ENCODE assay signal across 1 cellular context in genomic region chr12:116737774-116738657, GRCh38.
A peak's percentile ranks its signal among the peaks of the same experiment; 100 is the strongest.
TF ChIP-seq lines count a peak whose summit lies in the region.

A gene with protein sequence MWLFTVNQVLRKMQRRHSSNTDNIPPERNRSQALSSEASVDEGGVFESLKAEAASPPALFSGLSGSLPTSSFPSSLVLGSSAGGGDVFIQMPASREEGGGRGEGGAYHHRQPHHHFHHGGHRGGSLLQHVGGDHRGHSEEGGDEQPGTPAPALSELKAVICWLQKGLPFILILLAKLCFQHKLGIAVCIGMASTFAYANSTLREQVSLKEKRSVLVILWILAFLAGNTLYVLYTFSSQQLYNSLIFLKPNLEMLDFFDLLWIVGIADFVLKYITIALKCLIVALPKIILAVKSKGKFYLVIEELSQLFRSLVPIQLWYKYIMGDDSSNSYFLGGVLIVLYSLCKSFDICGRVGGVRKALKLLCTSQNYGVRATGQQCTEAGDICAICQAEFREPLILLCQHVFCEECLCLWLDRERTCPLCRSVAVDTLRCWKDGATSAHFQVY (plus strand): TSS chr12:116738315. CDS start chr12:116740498, 2,183 bp downstream.
Gene SPRING1, minus strand, starts transcription at chr12:116738069. Its CDS starts 169 bp downstream, at chr12:116737900.

TF ChIP-seq in HepG2, 621 proteins besides CTCF, POLR2A, EP300 and RAD21 (continued from another document and continues in another):
- TF ChIP-seq, protein P1, sequence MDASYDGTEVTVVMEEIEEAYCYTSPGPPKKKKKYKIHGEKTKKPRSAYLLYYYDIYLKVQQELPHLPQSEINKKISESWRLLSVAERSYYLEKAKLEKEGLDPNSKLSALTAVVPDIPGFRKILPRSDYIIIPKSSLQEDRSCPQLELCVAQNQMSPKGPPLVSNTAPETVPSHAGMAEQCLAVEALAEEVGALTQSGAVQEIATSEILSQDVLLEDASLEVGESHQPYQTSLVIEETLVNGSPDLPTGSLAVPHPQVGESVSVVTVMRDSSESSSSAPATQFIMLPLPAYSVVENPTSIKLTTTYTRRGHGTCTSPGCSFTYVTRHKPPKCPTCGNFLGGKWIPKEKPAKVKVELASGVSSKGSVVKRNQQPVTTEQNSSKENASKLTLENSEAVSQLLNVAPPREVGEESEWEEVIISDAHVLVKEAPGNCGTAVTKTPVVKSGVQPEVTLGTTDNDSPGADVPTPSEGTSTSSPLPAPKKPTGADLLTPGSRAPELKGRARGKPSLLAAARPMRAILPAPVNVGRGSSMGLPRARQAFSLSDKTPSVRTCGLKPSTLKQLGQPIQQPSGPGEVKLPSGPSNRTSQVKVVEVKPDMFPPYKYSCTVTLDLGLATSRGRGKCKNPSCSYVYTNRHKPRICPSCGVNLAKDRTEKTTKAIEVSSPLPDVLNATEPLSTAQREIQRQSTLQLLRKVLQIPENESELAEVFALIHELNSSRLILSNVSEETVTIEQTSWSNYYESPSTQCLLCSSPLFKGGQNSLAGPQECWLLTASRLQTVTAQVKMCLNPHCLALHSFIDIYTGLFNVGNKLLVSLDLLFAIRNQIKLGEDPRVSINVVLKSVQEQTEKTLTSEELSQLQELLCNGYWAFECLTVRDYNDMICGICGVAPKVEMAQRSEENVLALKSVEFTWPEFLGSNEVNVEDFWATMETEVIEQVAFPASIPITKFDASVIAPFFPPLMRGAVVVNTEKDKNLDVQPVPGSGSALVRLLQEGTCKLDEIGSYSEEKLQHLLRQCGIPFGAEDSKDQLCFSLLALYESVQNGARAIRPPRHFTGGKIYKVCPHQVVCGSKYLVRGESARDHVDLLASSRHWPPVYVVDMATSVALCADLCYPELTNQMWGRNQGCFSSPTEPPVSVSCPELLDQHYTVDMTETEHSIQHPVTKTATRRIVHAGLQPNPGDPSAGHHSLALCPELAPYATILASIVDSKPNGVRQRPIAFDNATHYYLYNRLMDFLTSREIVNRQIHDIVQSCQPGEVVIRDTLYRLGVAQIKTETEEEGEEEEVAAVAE (CRISPR knock-in tag; IDR thresholded peaks at IDR 0.05; ENCODE audit: borderline replicate concordance): peak; percentile 24; the same call in 1 of the 2 replicates
- no peak for TF ChIP-seq PAF1 (CRISPR knock-in tag; IDR thresholded peaks at IDR 0.05)
- peak; percentile 72; the same call in 1 of the 2 replicates for TF ChIP-seq BORCS8-MEF2B (CRISPR knock-in tag; IDR thresholded peaks at IDR 0.05)
- TF ChIP-seq KMT2A (CRISPR knock-in tag; IDR thresholded peaks at IDR 0.05): peak; percentile 78; the same call in 1 of the 2 replicates
- TF ChIP-seq, protein P2, sequence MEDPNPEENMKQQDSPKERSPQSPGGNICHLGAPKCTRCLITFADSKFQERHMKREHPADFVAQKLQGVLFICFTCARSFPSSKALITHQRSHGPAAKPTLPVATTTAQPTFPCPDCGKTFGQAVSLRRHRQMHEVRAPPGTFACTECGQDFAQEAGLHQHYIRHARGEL (CRISPR knock-in tag; IDR thresholded peaks at IDR 0.05): no peak
- TF ChIP-seq ZNF441 (CRISPR knock-in tag; IDR thresholded peaks at IDR 0.05; ENCODE audit: borderline replicate concordance): peak; percentile 42; the same call in 1 of the 2 replicates
- TF ChIP-seq SALL2 (CRISPR knock-in tag; IDR thresholded peaks at IDR 0.05): peak; percentile 84; the same call in 1 of the 2 replicates
- TF ChIP-seq CREM (IDR thresholded peaks at IDR 0.05): peak; percentile 92
- TF ChIP-seq CREM (CRISPR knock-in tag; IDR thresholded peaks at IDR 0.05): peak; percentile 58; the same call in 1 of the 2 replicates
- TF ChIP-seq SATB2 (CRISPR knock-in tag; IDR thresholded peaks at IDR 0.05): no peak
- no peak for TF ChIP-seq PAX8 (CRISPR knock-in tag; IDR thresholded peaks at IDR 0.05; ENCODE audit: borderline replicate concordance)
- TF ChIP-seq ZNF350 (CRISPR knock-in tag; IDR thresholded peaks at IDR 0.05; ENCODE audit: borderline replicate concordance, low read depth): peak; percentile 78; the same call in 1 of the 2 replicates
- TF ChIP-seq THAP9 (CRISPR knock-in tag; IDR thresholded peaks at IDR 0.05; ENCODE audit: borderline replicate concordance): peak; percentile 51; the same call in 1 of the 2 replicates
- TF ChIP-seq, protein P3, sequence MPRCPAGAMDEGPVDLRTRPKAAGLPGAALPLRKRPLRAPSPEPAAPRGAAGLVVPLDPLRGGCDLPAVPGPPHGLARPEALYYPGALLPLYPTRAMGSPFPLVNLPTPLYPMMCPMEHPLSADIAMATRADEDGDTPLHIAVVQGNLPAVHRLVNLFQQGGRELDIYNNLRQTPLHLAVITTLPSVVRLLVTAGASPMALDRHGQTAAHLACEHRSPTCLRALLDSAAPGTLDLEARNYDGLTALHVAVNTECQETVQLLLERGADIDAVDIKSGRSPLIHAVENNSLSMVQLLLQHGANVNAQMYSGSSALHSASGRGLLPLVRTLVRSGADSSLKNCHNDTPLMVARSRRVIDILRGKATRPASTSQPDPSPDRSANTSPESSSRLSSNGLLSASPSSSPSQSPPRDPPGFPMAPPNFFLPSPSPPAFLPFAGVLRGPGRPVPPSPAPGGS (CRISPR knock-in tag; IDR thresholded peaks at IDR 0.05): peak; percentile 73; the same call in 1 of the 2 replicates
- TF ChIP-seq GATAD1 (CRISPR knock-in tag; IDR thresholded peaks at IDR 0.05): peak; percentile 89
- TF ChIP-seq MAZ (IDR thresholded peaks at IDR 0.05; ENCODE audit: borderline replicate concordance, low read depth, low read length): peak; percentile 66
- TF ChIP-seq MAZ (CRISPR knock-in tag; IDR thresholded peaks at IDR 0.05; ENCODE audit: low read depth): peak; percentile 66; the same call in 1 of the 2 replicates
- TF ChIP-seq KLF12 (CRISPR knock-in tag; IDR thresholded peaks at IDR 0.05; ENCODE audit: borderline replicate concordance): no peak
- TF ChIP-seq ZNF431 (CRISPR knock-in tag; IDR thresholded peaks at IDR 0.05; ENCODE audit: borderline replicate concordance, low read depth): 0 out of 2 replicates have a peak, but pooled peaks have one; percentile 59
- peak; percentile 97; the same call in 1 of the 2 replicates for TF ChIP-seq RFXAP (CRISPR knock-in tag; IDR thresholded peaks at IDR 0.05; ENCODE audit: borderline replicate concordance)
- peak; percentile 100 for TF ChIP-seq ZMYM4 (CRISPR knock-in tag; IDR thresholded peaks at IDR 0.05)
- TF ChIP-seq, protein P4, sequence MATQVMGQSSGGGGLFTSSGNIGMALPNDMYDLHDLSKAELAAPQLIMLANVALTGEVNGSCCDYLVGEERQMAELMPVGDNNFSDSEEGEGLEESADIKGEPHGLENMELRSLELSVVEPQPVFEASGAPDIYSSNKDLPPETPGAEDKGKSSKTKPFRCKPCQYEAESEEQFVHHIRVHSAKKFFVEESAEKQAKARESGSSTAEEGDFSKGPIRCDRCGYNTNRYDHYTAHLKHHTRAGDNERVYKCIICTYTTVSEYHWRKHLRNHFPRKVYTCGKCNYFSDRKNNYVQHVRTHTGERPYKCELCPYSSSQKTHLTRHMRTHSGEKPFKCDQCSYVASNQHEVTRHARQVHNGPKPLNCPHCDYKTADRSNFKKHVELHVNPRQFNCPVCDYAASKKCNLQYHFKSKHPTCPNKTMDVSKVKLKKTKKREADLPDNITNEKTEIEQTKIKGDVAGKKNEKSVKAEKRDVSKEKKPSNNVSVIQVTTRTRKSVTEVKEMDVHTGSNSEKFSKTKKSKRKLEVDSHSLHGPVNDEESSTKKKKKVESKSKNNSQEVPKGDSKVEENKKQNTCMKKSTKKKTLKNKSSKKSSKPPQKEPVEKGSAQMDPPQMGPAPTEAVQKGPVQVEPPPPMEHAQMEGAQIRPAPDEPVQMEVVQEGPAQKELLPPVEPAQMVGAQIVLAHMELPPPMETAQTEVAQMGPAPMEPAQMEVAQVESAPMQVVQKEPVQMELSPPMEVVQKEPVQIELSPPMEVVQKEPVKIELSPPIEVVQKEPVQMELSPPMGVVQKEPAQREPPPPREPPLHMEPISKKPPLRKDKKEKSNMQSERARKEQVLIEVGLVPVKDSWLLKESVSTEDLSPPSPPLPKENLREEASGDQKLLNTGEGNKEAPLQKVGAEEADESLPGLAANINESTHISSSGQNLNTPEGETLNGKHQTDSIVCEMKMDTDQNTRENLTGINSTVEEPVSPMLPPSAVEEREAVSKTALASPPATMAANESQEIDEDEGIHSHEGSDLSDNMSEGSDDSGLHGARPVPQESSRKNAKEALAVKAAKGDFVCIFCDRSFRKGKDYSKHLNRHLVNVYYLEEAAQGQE (IDR thresholded peaks at IDR 0.05; ENCODE audit: borderline replicate concordance in 1 of 2, low read depth in 1 of 2, low read length in 2 of 2): no peak
- TF ChIP-seq, protein P5, sequence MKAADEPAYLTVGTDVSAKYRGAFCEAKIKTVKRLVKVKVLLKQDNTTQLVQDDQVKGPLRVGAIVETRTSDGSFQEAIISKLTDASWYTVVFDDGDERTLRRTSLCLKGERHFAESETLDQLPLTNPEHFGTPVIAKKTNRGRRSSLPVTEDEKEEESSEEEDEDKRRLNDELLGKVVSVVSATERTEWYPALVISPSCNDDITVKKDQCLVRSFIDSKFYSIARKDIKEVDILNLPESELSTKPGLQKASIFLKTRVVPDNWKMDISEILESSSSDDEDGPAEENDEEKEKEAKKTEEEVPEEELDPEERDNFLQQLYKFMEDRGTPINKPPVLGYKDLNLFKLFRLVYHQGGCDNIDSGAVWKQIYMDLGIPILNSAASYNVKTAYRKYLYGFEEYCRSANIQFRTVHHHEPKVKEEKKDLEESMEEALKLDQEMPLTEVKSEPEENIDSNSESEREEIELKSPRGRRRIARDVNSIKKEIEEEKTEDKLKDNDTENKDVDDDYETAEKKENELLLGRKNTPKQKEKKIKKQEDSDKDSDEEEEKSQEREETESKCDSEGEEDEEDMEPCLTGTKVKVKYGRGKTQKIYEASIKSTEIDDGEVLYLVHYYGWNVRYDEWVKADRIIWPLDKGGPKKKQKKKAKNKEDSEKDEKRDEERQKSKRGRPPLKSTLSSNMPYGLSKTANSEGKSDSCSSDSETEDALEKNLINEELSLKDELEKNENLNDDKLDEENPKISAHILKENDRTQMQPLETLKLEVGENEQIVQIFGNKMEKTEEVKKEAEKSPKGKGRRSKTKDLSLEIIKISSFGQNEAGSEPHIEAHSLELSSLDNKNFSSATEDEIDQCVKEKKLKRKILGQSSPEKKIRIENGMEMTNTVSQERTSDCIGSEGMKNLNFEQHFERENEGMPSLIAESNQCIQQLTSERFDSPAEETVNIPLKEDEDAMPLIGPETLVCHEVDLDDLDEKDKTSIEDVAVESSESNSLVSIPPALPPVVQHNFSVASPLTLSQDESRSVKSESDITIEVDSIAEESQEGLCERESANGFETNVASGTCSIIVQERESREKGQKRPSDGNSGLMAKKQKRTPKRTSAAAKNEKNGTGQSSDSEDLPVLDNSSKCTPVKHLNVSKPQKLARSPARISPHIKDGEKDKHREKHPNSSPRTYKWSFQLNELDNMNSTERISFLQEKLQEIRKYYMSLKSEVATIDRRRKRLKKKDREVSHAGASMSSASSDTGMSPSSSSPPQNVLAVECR (CRISPR knock-in tag; IDR thresholded peaks at IDR 0.05; ENCODE audit: borderline replicate concordance): peak; percentile 84; the same call in 1 of the 2 replicates
- peak; percentile 70; the same call in 1 of the 2 replicates for TF ChIP-seq MYC (CRISPR knock-in tag; IDR thresholded peaks at IDR 0.05; ENCODE audit: borderline replicate concordance)
- TF ChIP-seq ZBTB1 (CRISPR knock-in tag; IDR thresholded peaks at IDR 0.05; ENCODE audit: borderline replicate concordance): no peak
- TF ChIP-seq, protein P6, sequence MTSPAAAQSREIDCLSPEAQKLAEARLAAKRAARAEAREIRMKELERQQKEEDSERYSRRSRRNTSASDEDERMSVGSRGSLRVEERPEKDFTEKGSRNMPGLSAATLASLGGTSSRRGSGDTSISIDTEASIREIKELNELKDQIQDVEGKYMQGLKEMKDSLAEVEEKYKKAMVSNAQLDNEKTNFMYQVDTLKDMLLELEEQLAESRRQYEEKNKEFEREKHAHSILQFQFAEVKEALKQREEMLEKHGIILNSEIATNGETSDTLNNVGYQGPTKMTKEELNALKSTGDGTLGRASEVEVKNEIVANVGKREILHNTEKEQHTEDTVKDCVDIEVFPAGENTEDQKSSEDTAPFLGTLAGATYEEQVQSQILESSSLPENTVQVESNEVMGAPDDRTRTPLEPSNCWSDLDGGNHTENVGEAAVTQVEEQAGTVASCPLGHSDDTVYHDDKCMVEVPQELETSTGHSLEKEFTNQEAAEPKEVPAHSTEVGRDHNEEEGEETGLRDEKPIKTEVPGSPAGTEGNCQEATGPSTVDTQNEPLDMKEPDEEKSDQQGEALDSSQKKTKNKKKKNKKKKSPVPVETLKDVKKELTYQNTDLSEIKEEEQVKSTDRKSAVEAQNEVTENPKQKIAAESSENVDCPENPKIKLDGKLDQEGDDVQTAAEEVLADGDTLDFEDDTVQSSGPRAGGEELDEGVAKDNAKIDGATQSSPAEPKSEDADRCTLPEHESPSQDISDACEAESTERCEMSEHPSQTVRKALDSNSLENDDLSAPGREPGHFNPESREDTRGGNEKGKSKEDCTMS (CRISPR knock-in tag; conservative IDR thresholded peaks at IDR 0.05): no peak
- TF ChIP-seq THAP11 (CRISPR knock-in tag; IDR thresholded peaks at IDR 0.05): peak; percentile 85
- TF ChIP-seq AKAP8 (CRISPR knock-in tag; IDR thresholded peaks at IDR 0.05): no peak
- TF ChIP-seq HES4 (CRISPR knock-in tag; IDR thresholded peaks at IDR 0.05; ENCODE audit: borderline replicate concordance): peak; percentile 73; the same call in 1 of the 2 replicates
- TF ChIP-seq MTF1 (CRISPR knock-in tag; IDR thresholded peaks at IDR 0.05): no peak
- peak; percentile 73 for TF ChIP-seq MED8 (CRISPR knock-in tag; IDR thresholded peaks at IDR 0.05; ENCODE audit: insufficient replicate concordance)
- peak; percentile 68; the same call in 1 of the 2 replicates for TF ChIP-seq SNAPC2 (CRISPR knock-in tag; IDR thresholded peaks at IDR 0.05)
- 0 out of 2 replicates have a peak, but pooled peaks have one; percentile 58 for TF ChIP-seq ZNF749 (CRISPR knock-in tag; IDR thresholded peaks at IDR 0.05; ENCODE audit: borderline replicate concordance)
- TF ChIP-seq ZBTB38 (CRISPR knock-in tag; IDR thresholded peaks at IDR 0.05): peak; percentile 47; the same call in 1 of the 2 replicates
